ENCODE assay signal across 19 cellular contexts in genomic region chr3:32759342-32759741, GRCh38. TPM values are rescaled to one million over a fixed set of nuclear protein-coding genes. Genes with fewer than 3 reads are reported as not detected.
"Had no signal": no experiment of that assay in that cellular context is flagged by ENCODE, and none has a peak within 500 bp of the region (broad histone marks: within the 10 kb centered on the region; RNA-seq: fewer than 3 reads in every experiment).

No MANE protein-coding gene starts in this region.

- H3K4me1 ChIP-seq: prostate gland had no signal

- H3K27ac ChIP-seq: dorsolateral prefrontal cortex, lower lobe of right lung, prostate gland, WERI-Rb-1 had no signal

- DNase-seq: activated CD4-positive, alpha-beta T cell treated with anti-CD3 and anti-CD28 coated beads, Interleukin-2, amount 10 ng/mL, durations not matched to agents 7 days and 5 days; activated CD8-positive, alpha-beta memory T cell treated with anti-CD3 and anti-CD28 coated beads for 24 hours; activated naive CD4-positive, alpha-beta T cell treated with anti-CD3 and anti-CD28 coated beads, Interleukin-2, amount 50 U/mL, for 16 hours; dorsolateral prefrontal cortex; glutamatergic neuron; lower lobe of right lung; midbrain; naive thymus-derived CD4-positive, alpha-beta T cell; occipital lobe; stimulated activated CD4-positive, alpha-beta T cell treated with anti-CD3 and anti-CD28 coated beads, Interleukin-2, amount 100 ng/mL, for 24 hours; stimulated activated naive CD4-positive, alpha-beta T cell treated with Interleukin-2 at 50 U/mL for 16 hours; T-cell; T1000; trophoblast cell; WERI-Rb-1 had no signal

- H3K27me3 ChIP-seq: dorsolateral prefrontal cortex had no signal

- ATAC-seq: activated T-helper 17 cell treated with anti-CD3 and anti-CD28 coated beads, Interleukin-2, amount 50 U/mL, for 72 hours; esophagus mucosa; lower lobe of right lung; naive thymus-derived CD4-positive, alpha-beta T cell; sciatic nerve; T-cell had no signal

- H3K36me3 ChIP-seq: prostate gland had no signal

- H3K4me3 ChIP-seq: dorsolateral prefrontal cortex, lower lobe of right lung, prostate gland had no signal

- H3K9me3 ChIP-seq: lower lobe of right lung, prostate gland had no signal

RNA-seq across cellular contexts. Expression of gene TRIM71, which starts 58.5 kb away (rescaled TPM):
- total RNA-seq: activated CD4-positive, alpha-beta T cell treated with anti-CD3 and anti-CD28 coated beads, Interleukin-2, amount 10 ng/mL, durations not matched to agents 7 days and 5 days; esophagus mucosa had no signal
- polyA plus RNA-seq: naive thymus-derived CD4-positive, alpha-beta T cell had no signal
